Comparison of ENCODE assay signal across 8 cellular contexts in the genomic region with DNA sequence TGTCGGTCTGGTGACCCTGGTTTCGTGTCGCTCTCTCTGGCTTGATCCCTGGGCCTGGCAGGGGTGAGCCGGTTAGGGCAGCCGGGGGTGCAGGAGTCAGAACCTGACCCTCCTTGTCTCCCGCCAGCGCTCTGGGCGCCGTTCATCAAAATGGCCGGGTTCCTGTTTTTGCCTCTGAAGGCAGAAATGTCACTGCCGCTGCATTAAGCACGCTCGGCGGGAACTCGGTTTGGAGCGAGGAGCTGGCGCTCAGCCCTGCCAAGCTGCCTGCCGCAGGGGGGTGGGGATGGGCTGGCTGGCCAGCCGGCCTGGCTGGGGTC.
DNase-seq lines count a peak whose midpoint lies in the region; ATAC-seq and TF ChIP-seq lines count a peak whose summit lies in the region.

No MANE protein-coding gene starts in this region.

- peak overlapping the region; percentile 74 for H3K4me3 ChIP-seq in Loucy (ENCODE audit: low read length, poor library complexity, severe bottlenecking)
- H3K4me3 ChIP-seq in testis = peak overlapping the region in 1 of 2 donors; percentile 60

- H3K27me3 ChIP-seq in Loucy (ENCODE audit: insufficient read depth, low read length, poor library complexity, severe bottlenecking) (no peaks in the 10 kb centered on the region), testis (no peaks in the 10 kb centered on the region)

- peak overlapping the region; percentile 82 for H3K4me2 ChIP-seq in Loucy (ENCODE audit: low read depth, low read length, poor library complexity, severe bottlenecking)

- H3K4me3 Mint-ChIP-seq in CD14-positive monocyte = peak overlapping the region; percentile 85 to 96
- peak overlapping the region; percentile 66 for H3K4me3 Mint-ChIP-seq in chondrocyte (ENCODE audit: unreplicated experiment)
- H3K4me3 Mint-ChIP-seq in natural killer cell = peak overlapping the region; percentile 83

- H3K27me3 Mint-ChIP-seq in CD14-positive monocyte (ENCODE audit: low read depth in 3 of 3) = peaks cover 48 to 69% (median 56%) of the 10 kb centered on the region in 3 donors
- H3K27me3 Mint-ChIP-seq in chondrocyte (ENCODE audit: low read depth) = no peaks in the 10 kb centered on the region
- H3K27me3 Mint-ChIP-seq in natural killer cell (ENCODE audit: low read depth in 2 of 2) = no peaks in the 10 kb centered on the region

- H3K36me3 ChIP-seq in Loucy (ENCODE audit: insufficient read depth, low read length) = no peaks in the 10 kb centered on the region
- H3K36me3 ChIP-seq in testis (ENCODE audit: low read depth, missing control alignments) = no peaks in the 10 kb centered on the region

- H3K4me1 Mint-ChIP-seq in CD14-positive monocyte = peaks cover 18% of the 10 kb centered on the region
- H3K4me1 Mint-ChIP-seq in chondrocyte (ENCODE audit: low read depth) = peaks cover 42% of the 10 kb centered on the region
- H3K4me1 Mint-ChIP-seq in natural killer cell = peaks cover 32 to 43% of the 10 kb centered on the region in 2 donors

- H3K36me3 Mint-ChIP-seq in CD14-positive monocyte (peaks cover 5 to 12% of the 10 kb centered on the region in 2 donors), chondrocyte (ENCODE audit: low read depth) (no peaks in the 10 kb centered on the region), natural killer cell (no peaks in the 10 kb centered on the region)

- peaks cover 4% of the 10 kb centered on the region; the same call in 1 of the 2 replicates for H3F3A ChIP-seq in Loucy (ENCODE audit: low read depth)

- H3K9me3 Mint-ChIP-seq in CD14-positive monocyte = peaks cover 0 to 10% (median 6%) of the 10 kb centered on the region in 7 donors
- H3K9me3 Mint-ChIP-seq in chondrocyte (ENCODE audit: low read depth) = no peaks in the 10 kb centered on the region
- H3K9me3 Mint-ChIP-seq in natural killer cell = no peaks in the 10 kb centered on the region

- no peak overlapping the region for H3K27ac ChIP-seq in testis

- H3K27ac Mint-ChIP-seq in CD14-positive monocyte = peak overlapping the region in 6 of 7 donors; percentile 70 to 90 (median 76)
- peak overlapping the region; percentile 81 for H3K27ac Mint-ChIP-seq in chondrocyte (ENCODE audit: unreplicated experiment)
- peak overlapping the region; percentile 89 to 94 for H3K27ac Mint-ChIP-seq in natural killer cell

- 36 to 43% methylated on average over 15 to 19 of the region's 19 CpGs for WGBS in testis, 2 donors

- ATAC-seq in natural killer cell (no peak), HG03196 (IDR thresholded peaks at IDR 0.05; ENCODE audit: unreplicated experiment) (no peak), GM21619 (IDR thresholded peaks at IDR 0.05; ENCODE audit: unreplicated experiment) (no peak), GM21528 (IDR thresholded peaks at IDR 0.05; ENCODE audit: low FRiP score, unreplicated experiment) (no peak)

- no peaks in the 10 kb centered on the region for H3K9me2 ChIP-seq in Loucy (replicated peaks; ENCODE audit: low read depth, low read length)

- TF ChIP-seq CTCF in CD14-positive monocyte (IDR thresholded peaks at IDR 0.05) = no peak
- TF ChIP-seq CTCF in Loucy (conservative IDR thresholded peaks at IDR 0.05; ENCODE audit: low read length) = no peak
- TF ChIP-seq CTCF in chondrocyte (IDR thresholded peaks at IDR 0.05) = no peak
- TF ChIP-seq CTCF in natural killer cell (IDR thresholded peaks at IDR 0.05) = no peak
- TF ChIP-seq CTCF in testis (IDR thresholded peaks at IDR 0.05) = no peak

- H3K4me1 ChIP-seq in Loucy (ENCODE audit: insufficient read depth, low read length, poor library complexity, severe bottlenecking) = peaks cover 16% of the 10 kb centered on the region
- H3K4me1 ChIP-seq in testis = peaks cover 28% of the 10 kb centered on the region

- intact Hi-C loops in CD14-positive monocyte (cut with micrococcal nuclease) (no loop called here), natural killer cell (cut with micrococcal nuclease) (loop anchor here (2.0 to 10.0 kb wide), 3 partner anchors 41 to 257 kb away; no protein-coding TSS in a partner anchor), testis (cut with DNase I; ENCODE audit: low total_unique reads) (no loop called here)

- H2AFZ ChIP-seq in Loucy (ENCODE audit: low read length) = no peak overlapping the region

- no peak overlapping the region for H3K9ac ChIP-seq in Loucy (ENCODE audit: low read depth, low read length, poor library complexity, severe bottlenecking)

- no peak for TF ChIP-seq POLR2A in testis (IDR thresholded peaks at IDR 0.05)

- no peaks in the 10 kb centered on the region for H4K20me1 ChIP-seq in Loucy (ENCODE audit: insufficient read depth, low read length, poor library complexity, severe bottlenecking)

- DNase-seq in CD14-positive monocyte (ENCODE audit: low spot score) (peak; percentile 65), chondrocyte (ENCODE audit: low spot score) (no peak), natural killer cell (peak; percentile 29), testis (no peak)

- no peaks in the 10 kb centered on the region for H3K79me2 ChIP-seq in Loucy (ENCODE audit: insufficient read depth, low read length)

- no peaks in the 10 kb centered on the region for H3K9me3 ChIP-seq in Loucy (ENCODE audit: insufficient read depth, low read depth, low read length)
- H3K9me3 ChIP-seq in testis = no peaks in the 10 kb centered on the region

Comparison
In these comparisons a context has a peak if more than half of its experiments do, and no peak if none do; other contexts are left out.
1. DNase-seq: peak in CD14-positive monocyte (single experiment) and natural killer cell (single experiment); none in chondrocyte (single experiment) and testis (single experiment).
2. Peak in every context shown above with its lines, with median percentiles within 50 percentile points of each other: H3K27ac Mint-ChIP-seq and H3K4me3 Mint-ChIP-seq.